ENCODE assay signal across 8 cellular contexts in the genomic region with DNA sequence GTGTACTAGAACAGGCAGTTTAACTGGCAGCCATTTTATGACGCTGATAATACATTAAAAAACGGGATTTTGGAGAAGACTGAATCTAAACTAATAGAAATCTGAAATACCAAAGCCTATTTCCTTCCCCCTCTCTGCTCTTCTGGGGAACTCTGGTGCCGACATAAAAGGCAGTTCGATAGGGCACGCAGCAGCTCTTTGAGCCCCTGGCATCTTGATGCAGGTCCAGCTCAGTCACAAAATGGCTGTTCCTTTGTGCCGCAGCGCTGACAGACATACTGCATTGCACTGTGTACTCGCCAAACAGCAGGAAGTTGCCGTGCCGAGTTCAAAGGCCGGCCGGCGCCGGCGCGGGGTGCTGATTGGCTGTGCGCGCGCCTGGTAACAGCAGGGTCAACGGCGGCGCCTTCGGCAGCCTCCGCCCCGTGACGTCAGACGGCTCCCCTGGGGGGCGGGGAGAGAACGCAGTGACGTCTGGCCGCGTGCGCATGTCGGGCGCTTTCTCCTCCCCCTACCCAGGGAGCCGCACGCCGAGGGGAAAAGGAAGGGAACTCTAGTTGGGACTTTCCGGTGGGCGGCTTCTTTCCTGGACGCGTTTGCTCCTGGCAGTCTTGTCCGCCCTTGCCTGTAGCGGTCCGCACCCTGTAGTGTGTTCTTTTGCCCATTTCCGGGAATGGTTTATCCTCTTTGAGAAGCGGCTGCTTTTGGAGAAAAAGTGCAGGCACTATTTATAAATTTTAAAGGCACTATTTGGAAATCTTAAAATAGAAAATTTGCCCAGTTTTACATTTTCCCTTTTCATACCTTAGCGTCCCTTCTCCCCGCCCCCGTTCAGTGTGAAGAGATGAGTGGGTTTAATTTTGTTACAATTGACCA. TPM values are rescaled to one million over a fixed set of nuclear protein-coding genes. Genes with fewer than 3 reads are reported as not detected.
DNase-seq lines count a peak whose midpoint lies in the region; ATAC-seq and TF ChIP-seq lines count a peak whose summit lies in the region.

No MANE protein-coding gene starts in this region.

- TF ChIP-seq RAD21 in SK-N-SH (IDR thresholded peaks at IDR 0.05; ENCODE audit: low read length), result no peak

- TF ChIP-seq CTCF in GM10248 (IDR thresholded peaks at IDR 0.05; ENCODE audit: control extremely low read depth, extremely low read depth, low read depth, missing control alignments) (no peak), SK-N-SH (IDR thresholded peaks at IDR 0.05) (no peak)

- 2% methylated on average over 33 of the region's 50 CpGs for WGBS in SK-N-SH (ENCODE audit: low lambda C conversion rate)

- H3K27ac ChIP-seq in SK-N-SH (ENCODE audit: low read depth in 2 of 2, low read length in 1 of 2), result peak overlapping the region; percentile 99 to 100
- peak overlapping the region; percentile 98 for H3K27ac ChIP-seq in temporal lobe (ENCODE audit: low read depth, low read length)

- ATAC-seq in HG02610 (IDR thresholded peaks at IDR 0.05; ENCODE audit: unreplicated experiment), result peak; percentile 84
- ATAC-seq in activated naive CD4-positive, alpha-beta T cell treated with anti-CD3 and anti-CD28 coated beads, Interleukin-2, amount 50 U/mL, for 72 hours, result peak; percentile 83 to 85

- peaks cover 7% of the 10 kb centered on the region for H4K20me1 ChIP-seq in SK-N-SH (ENCODE audit: insufficient read depth)

- no peak overlapping the region for H2AFZ ChIP-seq in SK-N-SH (ENCODE audit: low read depth)

- CTCF ChIA-PET in GM10248 (lab: Yijun Ruan, JAX), result interaction anchor here (0.7 to 3.1 kb wide), 5 partner anchors 10 to 107 kb away, joined by 4 to 17 read pairs (median 4); no protein-coding TSS in a partner anchor
- CTCF ChIA-PET in SK-N-SH (lab: Yijun Ruan, JAX), result interaction anchor here (1.0 to 4.7 kb wide), 5 partner anchors 10 to 108 kb away, joined by 3 to 17 read pairs (median 3); no protein-coding TSS in a partner anchor

- peak; percentile 90 for DNase-seq in GM10248 (ENCODE audit: extremely low spot score)
- DNase-seq in NCI-H1092 (lab: John Stamatoyannopoulos, UW), result peak; percentile 91
- DNase-seq in SK-N-SH, result peak; percentile 94
- DNase-seq in activated naive CD4-positive, alpha-beta T cell treated with anti-CD3 and anti-CD28 coated beads, Interleukin-2, amount 50 U/mL, for 72 hours (ENCODE audit: low spot score in 2 of 2), result peak; percentile 99 to 100
- peak; percentile 99 for DNase-seq in glomerular visceral epithelial cell (ENCODE audit: extremely low spot score)
- peak; percentile 98 for DNase-seq in occipital lobe (lab: John Stamatoyannopoulos, UW)

- H3K9me3 ChIP-seq in SK-N-SH, result no peaks in the 10 kb centered on the region

- peaks cover 25 to 32% of the 10 kb centered on the region in 2 experiments for H3K4me1 ChIP-seq in SK-N-SH (ENCODE audit: control insufficient read depth in 1 of 2, insufficient read depth in 2 of 2, low read depth in 1 of 2, low read length in 1 of 2)

- peaks cover 30 to 64% of the 10 kb centered on the region in 2 donors for H3K36me3 Mint-ChIP-seq in activated naive CD4-positive, alpha-beta T cell treated with anti-CD3 and anti-CD28 coated beads, Interleukin-2, amount 50 U/mL, for 72 hours

- peaks cover 15 to 38% of the 10 kb centered on the region in 2 experiments for H3K36me3 ChIP-seq in SK-N-SH (replicated peaks in 1 of 2; ENCODE audit: control insufficient read depth in 1 of 2, insufficient read depth in 2 of 2, low read length in 1 of 2)

- H3K79me2 ChIP-seq in SK-N-SH (ENCODE audit: insufficient read depth), result peaks cover 96% of the 10 kb centered on the region

- H3K4me2 ChIP-seq in SK-N-SH, result peak overlapping the region; percentile 86

- POLR2A ChIA-PET in GM10248 (lab: Yijun Ruan, JAX) (interaction anchor here (0.6 to 2.5 kb wide), 7 partner anchors 11 to 95 kb away, joined by 3 to 18 read pairs (median 4); no protein-coding TSS in a partner anchor), SK-N-SH (lab: Yijun Ruan, JAX) (interaction anchor here (1.0 to 2.2 kb wide), 4 partner anchors 9 to 95 kb away, joined by 3 to 17 read pairs (median 6); no protein-coding TSS in a partner anchor)

- H3K27me3 ChIP-seq in SK-N-SH (ENCODE audit: insufficient read depth), result no peaks in the 10 kb centered on the region

- H3K9me3 Mint-ChIP-seq in activated naive CD4-positive, alpha-beta T cell treated with anti-CD3 and anti-CD28 coated beads, Interleukin-2, amount 50 U/mL, for 72 hours, result peaks cover 3% of the 10 kb centered on the region in 2 donors

- no peaks in the 10 kb centered on the region for H3K9me2 ChIP-seq in SK-N-SH

- H3F3A ChIP-seq in SK-N-SH (replicated peaks; ENCODE audit: insufficient read depth), result peaks cover 80% of the 10 kb centered on the region

- peak overlapping the region; percentile 100 for H3K27ac Mint-ChIP-seq in activated naive CD4-positive, alpha-beta T cell treated with anti-CD3 and anti-CD28 coated beads, Interleukin-2, amount 50 U/mL, for 72 hours

- peak in 1 of 2 experiments; percentile 73; a peak in 2 of 4 replicates for TF ChIP-seq EP300 in SK-N-SH (IDR thresholded peaks at IDR 0.05; ENCODE audit: borderline replicate concordance in 1 of 2, low read depth in 1 of 2, low read length in 1 of 2)

- peak overlapping the region; percentile 77 to 86 for H3K4me3 ChIP-seq in SK-N-SH (ENCODE audit: low read depth in 2 of 2, low read length in 1 of 2)

- H3K9ac ChIP-seq in SK-N-SH, result peak overlapping the region; percentile 98

TF ChIP-seq in SK-N-SH, 30 proteins besides CTCF, POLR2A, EP300 and RAD21 (continues in another document):
- TF ChIP-seq RCOR1 (IDR thresholded peaks at IDR 0.05; ENCODE audit: low read length) (0 out of 2 replicates have a peak, but pooled peaks have one; percentile 7), USF1 (IDR thresholded peaks at IDR 0.05; ENCODE audit: borderline replicate concordance, low read depth) (peak; percentile 32; the same call in 1 of the 2 replicates), NFIC (IDR thresholded peaks at IDR 0.05; ENCODE audit: borderline replicate concordance) (peak; percentile 29), RFX5 (IDR thresholded peaks at IDR 0.05; ENCODE audit: low read length) (peak; percentile 99), IRF3 (IDR thresholded peaks at IDR 0.05; ENCODE audit: low read depth, low read length) (peak; percentile 32; the same call in 1 of the 2 replicates), YY1 (IDR thresholded peaks at IDR 0.05; ENCODE audit: low read depth) (peak; percentile 96), FOSL2 (IDR thresholded peaks at IDR 0.05; ENCODE audit: borderline replicate concordance, low read depth) (no peak), ELF1 (IDR thresholded peaks at IDR 0.05) (peak; percentile 73), GABPA (IDR thresholded peaks at IDR 0.05; ENCODE audit: low read depth) (peak; percentile 83), EZH2phosphoT487 (IDR thresholded peaks at IDR 0.05; ENCODE audit: borderline replicate concordance, low read depth) (no peak), PBX3 (IDR thresholded peaks at IDR 0.05) (no peak), TAF1 (IDR thresholded peaks at IDR 0.05; ENCODE audit: borderline replicate concordance, low read depth, low read length) (peak; percentile 83), TCF12 (IDR thresholded peaks at IDR 0.05) (no peak; the same call in 1 of the 2 replicates), FOXJ3 (CRISPR knock-in tag; IDR thresholded peaks at IDR 0.05) (no peak)
- TF ChIP-seq, protein P1, sequence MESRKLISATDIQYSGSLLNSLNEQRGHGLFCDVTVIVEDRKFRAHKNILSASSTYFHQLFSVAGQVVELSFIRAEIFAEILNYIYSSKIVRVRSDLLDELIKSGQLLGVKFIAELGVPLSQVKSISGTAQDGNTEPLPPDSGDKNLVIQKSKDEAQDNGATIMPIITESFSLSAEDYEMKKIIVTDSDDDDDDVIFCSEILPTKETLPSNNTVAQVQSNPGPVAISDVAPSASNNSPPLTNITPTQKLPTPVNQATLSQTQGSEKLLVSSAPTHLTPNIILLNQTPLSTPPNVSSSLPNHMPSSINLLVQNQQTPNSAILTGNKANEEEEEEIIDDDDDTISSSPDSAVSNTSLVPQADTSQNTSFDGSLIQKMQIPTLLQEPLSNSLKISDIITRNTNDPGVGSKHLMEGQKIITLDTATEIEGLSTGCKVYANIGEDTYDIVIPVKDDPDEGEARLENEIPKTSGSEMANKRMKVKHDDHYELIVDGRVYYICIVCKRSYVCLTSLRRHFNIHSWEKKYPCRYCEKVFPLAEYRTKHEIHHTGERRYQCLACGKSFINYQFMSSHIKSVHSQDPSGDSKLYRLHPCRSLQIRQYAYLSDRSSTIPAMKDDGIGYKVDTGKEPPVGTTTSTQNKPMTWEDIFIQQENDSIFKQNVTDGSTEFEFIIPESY (IDR thresholded peaks at IDR 0.05; ENCODE audit: borderline replicate concordance, low read depth), result peak; percentile 28; the same call in 1 of the 2 replicates

RNA-seq across cellular contexts. Expression of gene CHD2, which starts 4.1 kb away (rescaled TPM):
- 25.3 and 28.6 TPM in 2 replicates for polyA plus RNA-seq in SK-N-SH (2012; rRNA removed)
- 21.5 and 21.8 TPM in 2 replicates for polyA plus RNA-seq in SK-N-SH (2012; cell fraction: cytosol; rRNA removed)
- 73.6 and 98.5 TPM in 2 replicates for polyA plus RNA-seq in SK-N-SH (2012; cell fraction: nucleus; rRNA removed)
- 100 to 1,000 TPM; 187 to 214 TPM for total RNA-seq in activated naive CD4-positive, alpha-beta T cell treated with anti-CD3 and anti-CD28 coated beads, Interleukin-2, amount 50 U/mL, for 72 hours
- total RNA-seq in occipital lobe (165 TPM), temporal lobe (93.4 TPM)

Comparison
In these comparisons a context has a peak if more than half of its experiments do, and no peak if none do; other contexts are left out.
1. Peak in every context shown above with its lines: DNase-seq, ATAC-seq, H3K4me3 ChIP-seq and H3K27ac ChIP-seq.